ENCODE assay signal across 11 cellular contexts in the genomic region with DNA sequence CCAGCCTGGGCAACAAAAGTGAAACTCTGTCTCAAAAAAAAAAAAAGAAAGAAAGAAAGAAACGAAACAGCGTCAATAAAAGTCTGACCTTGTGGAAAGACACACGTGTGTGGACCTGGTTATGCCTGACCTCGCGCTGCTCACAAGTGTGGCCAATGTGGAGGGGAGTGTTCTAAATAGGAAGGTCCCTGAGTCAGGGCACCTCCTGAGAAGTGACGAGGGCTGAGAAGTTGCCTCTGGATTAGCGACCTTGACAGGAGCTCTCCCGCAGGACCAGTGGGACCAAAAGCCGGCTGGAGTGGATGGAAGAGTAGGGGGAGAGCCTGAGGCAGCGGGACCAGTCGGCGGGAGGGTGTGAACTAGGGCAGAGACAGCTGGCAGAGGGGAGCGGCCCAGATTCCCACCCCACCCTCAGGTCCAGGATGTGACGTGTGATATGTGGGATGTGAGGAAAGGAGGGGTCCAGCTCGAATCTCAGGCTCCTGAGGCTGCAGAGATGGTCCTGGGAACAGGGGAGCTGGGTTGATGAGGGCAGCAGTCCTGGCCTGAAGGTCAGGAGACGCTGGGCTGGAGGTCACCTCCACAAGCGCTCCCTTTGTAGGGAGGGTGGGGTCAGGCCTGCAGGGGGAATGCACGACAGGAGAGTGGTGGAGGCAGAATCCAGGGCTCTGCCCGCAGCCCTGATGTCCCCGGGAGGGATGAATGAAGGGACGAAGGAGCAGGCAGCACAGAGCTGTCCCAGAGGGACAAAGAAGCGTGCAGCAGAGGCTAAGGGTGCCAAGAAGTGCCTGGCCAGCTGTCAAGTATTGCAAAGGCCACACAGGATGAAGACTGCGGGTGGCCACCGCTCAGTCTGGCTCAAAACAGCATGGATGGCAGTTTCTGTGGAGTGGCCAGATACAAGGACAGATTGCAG. TPM values are rescaled to one million over a fixed set of nuclear protein-coding genes. Genes with fewer than 3 reads are reported as not detected.
DNase-seq lines count a peak whose midpoint lies in the region; ATAC-seq and TF ChIP-seq lines count a peak whose summit lies in the region.
"Had no signal": no experiment of that assay in that cellular context is flagged by ENCODE, and none has a peak within 500 bp of the region (broad histone marks: within the 10 kb centered on the region; RNA-seq: fewer than 3 reads in every experiment).

No MANE protein-coding gene starts in this region.

- whole genome bisulfite sequencing in transverse colon (ENCODE audit: low coverage in 1 of 2), 2 donors, result 30 to 54% methylated on average over 8 to 24 of the region's 24 CpGs

- H3K36me3 Mint-ChIP-seq in activated naive CD8-positive, alpha-beta T cell, result peaks cover 9% of the 10 kb centered on the region
- H3K36me3 Mint-ChIP-seq in activated naive CD8-positive, alpha-beta T cell treated with anti-CD3 and anti-CD28 coated beads, Interleukin-2, amount 50 U/mL, for 24 hours (ENCODE audit: low read depth), result peaks cover 9% of the 10 kb centered on the region
- peaks cover 2 to 6% of the 10 kb centered on the region in 2 donors for H3K36me3 Mint-ChIP-seq in activated T-cell treated with anti-CD3 and anti-CD28 coated beads, Interleukin-2, amount 50 U/mL, for 72 hours (ENCODE audit: insufficient read depth in 2 of 2)

- H3K36me3 ChIP-seq in left lung, result peaks cover 0 to 32% of the 10 kb centered on the region in 2 donors
- H3K36me3 ChIP-seq in transverse colon, result peaks cover 0 to 6% (median 0%) of the 10 kb centered on the region in 4 donors
- H3K36me3 ChIP-seq: ovary had no signal

- peak overlapping the region; percentile 64 for H3K27ac Mint-ChIP-seq in activated naive CD8-positive, alpha-beta T cell
- H3K27ac Mint-ChIP-seq in activated naive CD8-positive, alpha-beta T cell treated with anti-CD3 and anti-CD28 coated beads, Interleukin-2, amount 50 U/mL, for 24 hours, result no peak overlapping the region
- no peak overlapping the region for H3K27ac Mint-ChIP-seq in activated T-cell treated with anti-CD3 and anti-CD28 coated beads, Interleukin-2, amount 50 U/mL, for 72 hours

- H3K27ac ChIP-seq in left lung (peak overlapping the region in 1 of 2 donors; percentile 48), transverse colon (peak overlapping the region in 1 of 4 donors; percentile 18)
- H3K27ac ChIP-seq: ovary had no signal

- DNase-seq in activated naive CD8-positive, alpha-beta T cell treated with anti-CD3 and anti-CD28 coated beads, Interleukin-2, amount 50 U/mL, for 24 hours, result no peak
- DNase-seq in astrocyte of the hippocampus (ENCODE audit: low read depth, low spot score), result peak; percentile 51
- no peak for DNase-seq in left lung
- DNase-seq in transverse colon, result peak; percentile 39
- no peak for DNase-seq in stimulated activated CD4-positive, alpha-beta T cell treated with anti-CD3 and anti-CD28 coated beads, Interleukin-2, amount 100 ng/mL, for 24 hours
- no peak for DNase-seq in NCI-H187 treated with DMSO at 0.1 percent for 48 hours (lab: John Stamatoyannopoulos, UW)
- DNase-seq in activated T-cell treated with anti-CD3 and anti-CD28 coated beads, Interleukin-2, amount 50 U/mL, for 72 hours, result no peak
- DNase-seq: effector memory CD4-positive, alpha-beta T cell; ovary had no signal

- H3K4me1 ChIP-seq in left lung (peaks cover 0 to 26% of the 10 kb centered on the region in 2 donors), transverse colon (peaks cover 6 to 16% (median 15%) of the 10 kb centered on the region in 4 donors)

- no peak for TF ChIP-seq EP300 in transverse colon (IDR thresholded peaks at IDR 0.05; ENCODE audit: low read depth)

- no peak for ATAC-seq in activated naive CD8-positive, alpha-beta T cell treated with anti-CD3 and anti-CD28 coated beads, Interleukin-2, amount 50 U/mL, for 24 hours
- ATAC-seq in left lung, result peak; percentile 18
- ATAC-seq in activated T-cell treated with anti-CD3 and anti-CD28 coated beads, Interleukin-2, amount 50 U/mL, for 72 hours (replicated peaks in 1 of 2), result no peak

- peaks cover 37% of the 10 kb centered on the region for H3K4me1 Mint-ChIP-seq in activated naive CD8-positive, alpha-beta T cell (ENCODE audit: low read depth)
- peaks cover 22% of the 10 kb centered on the region for H3K4me1 Mint-ChIP-seq in activated naive CD8-positive, alpha-beta T cell treated with anti-CD3 and anti-CD28 coated beads, Interleukin-2, amount 50 U/mL, for 24 hours
- peaks cover 26% of the 10 kb centered on the region for H3K4me1 Mint-ChIP-seq in activated T-cell treated with anti-CD3 and anti-CD28 coated beads, Interleukin-2, amount 50 U/mL, for 72 hours (ENCODE audit: low read depth)

- no peak for TF ChIP-seq CTCF in left lung (IDR thresholded peaks at IDR 0.05)
- TF ChIP-seq CTCF in transverse colon (IDR thresholded peaks at IDR 0.05), result no peak

- peaks cover 0 to 12% of the 10 kb centered on the region in 2 donors for H3K27me3 ChIP-seq in left lung
- peaks cover 8% of the 10 kb centered on the region for H3K27me3 ChIP-seq in transverse colon
- H3K27me3 ChIP-seq: ovary had no signal

- no peaks in the 10 kb centered on the region for H3K9me3 Mint-ChIP-seq in activated naive CD8-positive, alpha-beta T cell (ENCODE audit: low read depth)
- H3K9me3 Mint-ChIP-seq in activated naive CD8-positive, alpha-beta T cell treated with anti-CD3 and anti-CD28 coated beads, Interleukin-2, amount 50 U/mL, for 24 hours, result no peaks in the 10 kb centered on the region
- no peaks in the 10 kb centered on the region for H3K9me3 Mint-ChIP-seq in activated T-cell treated with anti-CD3 and anti-CD28 coated beads, Interleukin-2, amount 50 U/mL, for 72 hours
- H3K9me3 Mint-ChIP-seq: activated T-helper 2 cell treated with anti-CD3 and anti-CD28 coated beads, Interferon-gamma antibody, Interleukin-2, Interleukin-4, amounts not matched to agents 10 μg/mL and 5 μg/mL and 100 μg/mL, durations not matched to agents 14 hours and 24 hours and 36 hours had no signal

- in situ Hi-C loops in transverse colon (cut with MboI; ENCODE audit: low pct_ligation_motif_present in 1 of 4, low pct_unique_long_range_greater_than_20kb in 1 of 4, low sequenced_read_pairs in 3 of 4), result no loop called here

- intact Hi-C loops in left lung (cut with DNase I) (no loop called here), transverse colon (cut with DNase I; ENCODE audit: low total_unique reads) (no loop called here)

- no peak overlapping the region for H3K4me3 Mint-ChIP-seq in activated naive CD8-positive, alpha-beta T cell
- no peak overlapping the region for H3K4me3 Mint-ChIP-seq in activated naive CD8-positive, alpha-beta T cell treated with anti-CD3 and anti-CD28 coated beads, Interleukin-2, amount 50 U/mL, for 24 hours
- no peak overlapping the region for H3K4me3 Mint-ChIP-seq in activated T-cell treated with anti-CD3 and anti-CD28 coated beads, Interleukin-2, amount 50 U/mL, for 72 hours

- H3K4me3 ChIP-seq in left lung (peak overlapping the region in 1 of 2 donors; percentile 1), transverse colon (no peak overlapping the region)
- H3K4me3 ChIP-seq: ovary had no signal

- TF ChIP-seq POLR2A in transverse colon (IDR thresholded peaks at IDR 0.05), result no peak

- H3K9me3 ChIP-seq in left lung (no peaks in the 10 kb centered on the region), transverse colon (no peaks in the 10 kb centered on the region)
- H3K9me3 ChIP-seq: ovary had no signal

- no peaks in the 10 kb centered on the region for H3K27me3 Mint-ChIP-seq in activated naive CD8-positive, alpha-beta T cell
- no peaks in the 10 kb centered on the region for H3K27me3 Mint-ChIP-seq in activated naive CD8-positive, alpha-beta T cell treated with anti-CD3 and anti-CD28 coated beads, Interleukin-2, amount 50 U/mL, for 24 hours
- no peaks in the 10 kb centered on the region for H3K27me3 Mint-ChIP-seq in activated T-cell treated with anti-CD3 and anti-CD28 coated beads, Interleukin-2, amount 50 U/mL, for 72 hours (ENCODE audit: low read depth)

RNA-seq across cellular contexts. Expression of a gene that starts 24.8 kb away (rescaled TPM):
- 1 to 10 TPM; 3.9 to 4.2 TPM for total RNA-seq in left lung
- under 1 TPM in 3 of 4 donors, not detected in 1; 0.48 to 0.80 (median 0.55) TPM for total RNA-seq in transverse colon
- 10 to 100 TPM; 18.9 to 19.2 TPM for total RNA-seq in activated T-cell treated with anti-CD3 and anti-CD28 coated beads, Interleukin-2, amount 50 U/mL, for 72 hours

Comparison
In these comparisons a context has a peak if more than half of its experiments do, and no peak if none do; other contexts are left out.
1. DNase-seq: peak in astrocyte of the hippocampus (single experiment) and transverse colon (single experiment); none in activated naive CD8-positive, alpha-beta T cell treated with anti-CD3 and anti-CD28 coated beads, Interleukin-2, amount 50 U/mL, for 24 hours (single experiment), left lung (0 of 2), stimulated activated CD4-positive, alpha-beta T cell treated with anti-CD3 and anti-CD28 coated beads, Interleukin-2, amount 100 ng/mL, for 24 hours (0 of 2), NCI-H187 treated with DMSO at 0.1 percent for 48 hours (single experiment) and activated T-cell treated with anti-CD3 and anti-CD28 coated beads, Interleukin-2, amount 50 U/mL, for 72 hours (0 of 2).